In the genomic region with DNA sequence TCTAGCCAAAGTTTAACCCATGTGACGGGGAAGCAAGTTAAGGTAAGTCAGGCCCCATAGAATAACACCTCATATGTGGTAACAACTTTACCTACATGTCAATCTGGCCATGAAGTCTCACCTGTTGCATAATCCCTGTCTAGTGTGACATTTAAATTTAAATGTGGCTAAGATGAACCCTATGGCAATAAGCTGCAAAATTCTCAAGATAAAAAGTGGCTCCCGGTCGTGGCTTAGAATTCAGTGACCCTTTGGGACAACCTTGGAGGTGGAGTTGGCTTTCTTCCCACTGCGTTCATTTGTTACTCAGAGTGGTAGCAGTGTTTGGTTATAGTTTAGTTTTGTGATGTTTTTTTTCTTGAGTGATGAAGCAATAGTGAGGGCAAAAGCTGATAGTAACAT, we compare ENCODE assay signal across 8 cellular contexts.
DNase-seq lines count a peak whose midpoint lies in the region; ATAC-seq and TF ChIP-seq lines count a peak whose summit lies in the region.
"Had no signal": no experiment of that assay in that cellular context is flagged by ENCODE, and none has a peak within 500 bp of the region (broad histone marks: within the 10 kb centered on the region; RNA-seq: fewer than 3 reads in every experiment).

No MANE protein-coding gene starts in this region.

- peak overlapping the region in 1 of 2 experiments; percentile 11; a peak in 1 of 4 replicates for H4K8ac ChIP-seq in IMR-90 (ENCODE audit: low read depth in 2 of 2, low read length in 2 of 2)

- no peak overlapping the region for H2BK120ac ChIP-seq in IMR-90 (ENCODE audit: low read depth, low read length)

- H3K18ac ChIP-seq in IMR-90 (ENCODE audit: low read depth, low read length) = peak overlapping the region; percentile 74

- H4K91ac ChIP-seq in IMR-90 (ENCODE audit: insufficient read depth, low read depth, low read length) = no peak overlapping the region

- peaks cover 12% of the 10 kb centered on the region; the same call in 1 of the 2 replicates for H4K20me1 ChIP-seq in IMR-90 (ENCODE audit: insufficient read depth, low read length)

- H3K36me3 Mint-ChIP-seq in activated naive CD4-positive, alpha-beta T cell treated with anti-CD3 and anti-CD28 coated beads, Interleukin-2, amount 10 ng/mL, durations not matched to agents 7 days and 5 days = peaks cover 56% of the 10 kb centered on the region
- H3K36me3 Mint-ChIP-seq in stimulated activated memory B cell treated with anti-CD40 and anti-IgM and Interleukin-4, amounts not matched to agents 10 μg/mL and 1 μg/mL and 100 μg/mL, for 72 hours = peaks cover 49% of the 10 kb centered on the region

- peak overlapping the region; percentile 95 for H3K27ac Mint-ChIP-seq in activated naive CD4-positive, alpha-beta T cell treated with anti-CD3 and anti-CD28 coated beads, Interleukin-2, amount 10 ng/mL, durations not matched to agents 7 days and 5 days
- peak overlapping the region; percentile 90 for H3K27ac Mint-ChIP-seq in stimulated activated memory B cell treated with anti-CD40 and anti-IgM and Interleukin-4, amounts not matched to agents 10 μg/mL and 1 μg/mL and 100 μg/mL, for 72 hours

- peaks cover 91% of the 10 kb centered on the region for H3K4me1 Mint-ChIP-seq in activated naive CD4-positive, alpha-beta T cell treated with anti-CD3 and anti-CD28 coated beads, Interleukin-2, amount 10 ng/mL, durations not matched to agents 7 days and 5 days
- peaks cover 78% of the 10 kb centered on the region for H3K4me1 Mint-ChIP-seq in stimulated activated memory B cell treated with anti-CD40 and anti-IgM and Interleukin-4, amounts not matched to agents 10 μg/mL and 1 μg/mL and 100 μg/mL, for 72 hours

- H3K9me3 Mint-ChIP-seq in activated naive CD4-positive, alpha-beta T cell treated with anti-CD3 and anti-CD28 coated beads, Interleukin-2, amount 10 ng/mL, durations not matched to agents 7 days and 5 days = no peaks in the 10 kb centered on the region
- peaks cover 2% of the 10 kb centered on the region for H3K9me3 Mint-ChIP-seq in stimulated activated memory B cell treated with anti-CD40 and anti-IgM and Interleukin-4, amounts not matched to agents 10 μg/mL and 1 μg/mL and 100 μg/mL, for 72 hours

- WGBS in IMR-90 (ENCODE audit: extremely low coverage in 2 of 2, insufficient read length in 1 of 2), 2 experiments = no CpG with 5 or more reads among the region's 4 CpGs

- ATAC-seq in IMR-90 (ENCODE audit: low read depth) = no peak
- peak in 1 of 2 donors; percentile 42 for ATAC-seq in left cardiac atrium
- ATAC-seq in stimulated activated memory B cell treated with anti-CD40 and anti-IgM and Interleukin-4, amounts not matched to agents 10 μg/mL and 1 μg/mL and 100 μg/mL, for 72 hours = no peak

- peak overlapping the region; percentile 54; the same call in 1 of the 2 replicates for H3K27ac ChIP-seq in IMR-90 (ENCODE audit: insufficient read depth, low read length)
- H3K27ac ChIP-seq: SJCRH30 had no signal

- peak overlapping the region; percentile 31; the same call in 1 of the 2 replicates for H2AK5ac ChIP-seq in IMR-90 (ENCODE audit: low read depth, low read length)

- no peaks in the 10 kb centered on the region for H3K27me3 ChIP-seq in IMR-90 (ENCODE audit: control insufficient read depth, insufficient read depth, low read length)
- H3K27me3 ChIP-seq: SJCRH30 had no signal

- H4K5ac ChIP-seq in IMR-90 (ENCODE audit: low read depth, low read length) = peak overlapping the region; percentile 83; the same call in 1 of the 2 replicates

- BruUV-seq in IMR-90 (replicated peaks; lab: Mats Ljungman, UMichigan) = no TSS peak

- no peak for TF ChIP-seq RAD21 in IMR-90 (IDR thresholded peaks at IDR 0.05; ENCODE audit: low read length)

- H3K4me3 Mint-ChIP-seq in activated naive CD4-positive, alpha-beta T cell treated with anti-CD3 and anti-CD28 coated beads, Interleukin-2, amount 10 ng/mL, durations not matched to agents 7 days and 5 days = peak overlapping the region; percentile 64
- H3K4me3 Mint-ChIP-seq in stimulated activated memory B cell treated with anti-CD40 and anti-IgM and Interleukin-4, amounts not matched to agents 10 μg/mL and 1 μg/mL and 100 μg/mL, for 72 hours = peak overlapping the region; percentile 47

- peaks cover 34 to 73% of the 10 kb centered on the region in 2 experiments for H3K79me1 ChIP-seq in IMR-90 (ENCODE audit: low read depth in 1 of 2, low read length in 2 of 2)

- peaks cover 14% of the 10 kb centered on the region for H3K4me1 ChIP-seq in IMR-90 (ENCODE audit: control insufficient read depth, insufficient read depth, low read length)
- H3K4me1 ChIP-seq: SJCRH30 had no signal

- no peak overlapping the region for H2AFZ ChIP-seq in IMR-90 (replicated peaks; ENCODE audit: low read length, poor library complexity)

- peak overlapping the region; percentile 42; the same call in 1 of the 3 replicates for H2BK15ac ChIP-seq in IMR-90 (ENCODE audit: low read depth, low read length)

- dilution Hi-C loops in IMR-90 (cut with HindIII; ENCODE audit: low sequenced_read_pairs, unreplicated experiment) = no loop called here

- no peak for TF ChIP-seq POLR2A in IMR-90 (IDR thresholded peaks at IDR 0.05; ENCODE audit: low read depth, low read length)

- POLR2A ChIA-PET in IMR-90 (lab: Charles Lee; ENCODE audit: unreplicated experiment) = interaction anchor here (0.6 kb wide), 1 partner anchor 76 kb away, joined by 3 read pairs; no protein-coding TSS in a partner anchor

- peak overlapping the region; percentile 95 for H2BK5ac ChIP-seq in IMR-90 (ENCODE audit: low read depth, low read length, poor library complexity, severe bottlenecking)

- H3K4me3 ChIP-seq in IMR-90 (ENCODE audit: insufficient read depth, low read depth, low read length) = no peak overlapping the region
- H3K4me3 ChIP-seq: SJCRH30 had no signal

- intact Hi-C loops in IMR-90 (cut with micrococcal nuclease) (loop anchor here (2.0 kb wide), 1 partner anchor 57 kb away; no protein-coding TSS in a partner anchor), left cardiac atrium (cut with DNase I) (loop anchor here in 1 of 2 donors (5.0 kb wide), 1 partner anchor 90 kb away; a partner anchor contains a TSS)

- peak overlapping the region; percentile 50; the same call in 1 of the 2 replicates for H3K14ac ChIP-seq in IMR-90 (replicated peaks; ENCODE audit: low read depth, low read length)

- TF ChIP-seq CTCF in IMR-90 (conservative IDR thresholded peaks at IDR 0.05; ENCODE audit: low read depth, low read length) = no peak

- peaks cover 4% of the 10 kb centered on the region for H3K36me3 ChIP-seq in IMR-90 (ENCODE audit: control insufficient read depth, insufficient read depth, low read length)
- H3K36me3 ChIP-seq: SJCRH30 had no signal

- in situ Hi-C loops in IMR-90 (cut with MboI; ENCODE audit: low sequenced_read_pairs) = no loop called here

- peak overlapping the region; percentile 52; the same call in 1 of the 2 replicates for H2BK20ac ChIP-seq in IMR-90 (ENCODE audit: low read depth, low read length)

- peak overlapping the region; percentile 99 for H3K4me2 ChIP-seq in IMR-90 (ENCODE audit: low read depth, low read length)

- no peak overlapping the region for H2AK9ac ChIP-seq in IMR-90 (replicated peaks; ENCODE audit: low read depth, low read length, poor library complexity)

- H3K4ac ChIP-seq in IMR-90 (ENCODE audit: low read depth, low read length) = no peak overlapping the region

- H3K56ac ChIP-seq in IMR-90 (ENCODE audit: extremely low read depth, insufficient read depth, low read length) = no peak overlapping the region; the same call in 1 of the 2 replicates

- DNase-seq in IMR-90 (peak; percentile 34), left cardiac atrium (peak; percentile 29), AG08395 (ENCODE audit: low spot score) (no peak), ecto neural progenitor cell (ENCODE audit: low spot score) (no peak), NCI-H2196 (lab: John Stamatoyannopoulos, UW; ENCODE audit: unreplicated experiment) (no peak)
- DNase-seq in activated naive CD4-positive, alpha-beta T cell treated with anti-CD3 and anti-CD28 coated beads, Interleukin-2, amount 10 ng/mL, durations not matched to agents 7 days and 5 days = no peak
- DNase-seq: SJCRH30 had no signal

- no peaks in the 10 kb centered on the region for H3K9me3 ChIP-seq in IMR-90 (ENCODE audit: control insufficient read depth, insufficient read depth, low read length)
- H3K9me3 ChIP-seq: SJCRH30 had no signal

- H3K27me3 Mint-ChIP-seq in activated naive CD4-positive, alpha-beta T cell treated with anti-CD3 and anti-CD28 coated beads, Interleukin-2, amount 10 ng/mL, durations not matched to agents 7 days and 5 days = no peaks in the 10 kb centered on the region
- H3K27me3 Mint-ChIP-seq in stimulated activated memory B cell treated with anti-CD40 and anti-IgM and Interleukin-4, amounts not matched to agents 10 μg/mL and 1 μg/mL and 100 μg/mL, for 72 hours = no peaks in the 10 kb centered on the region

- peak overlapping the region; percentile 72; the same call in 1 of the 2 replicates for H3K23ac ChIP-seq in IMR-90 (ENCODE audit: low read depth, low read length)

- CTCF ChIA-PET in IMR-90 (lab: Yijun Ruan, JAX) = no interaction called here
- CTCF ChIA-PET in activated naive CD4-positive, alpha-beta T cell treated with anti-CD3 and anti-CD28 coated beads, Interleukin-2, amount 10 ng/mL, durations not matched to agents 7 days and 5 days (lab: Charles Lee) = interaction anchor here (0.7 to 2.0 kb wide), 7 partner anchors 9 to 95 kb away, joined by 3 to 9 read pairs (median 7); no protein-coding TSS in a partner anchor

- H3K9ac ChIP-seq in IMR-90 (ENCODE audit: low read depth, low read length) = no peak overlapping the region

- H3K9me1 ChIP-seq in IMR-90 (ENCODE audit: insufficient read depth, low read length) = peaks cover 18% of the 10 kb centered on the region

TF ChIP-seq in IMR-90, 13 proteins besides CTCF, POLR2A, EP300 and RAD21:
- TF ChIP-seq CEBPB (IDR thresholded peaks at IDR 0.05; ENCODE audit: low read depth, low read length) = peak; percentile 83
- TF ChIP-seq RCOR1 (IDR thresholded peaks at IDR 0.05; ENCODE audit: insufficient replicate concordance, low read length) = no peak

Comparison
In these comparisons a context has a peak if more than half of its experiments do, and no peak if none do; other contexts are left out.
1. DNase-seq: peak in IMR-90 (single experiment) and left cardiac atrium (single experiment); none in activated naive CD4-positive, alpha-beta T cell treated with anti-CD3 and anti-CD28 coated beads, Interleukin-2, amount 10 ng/mL, durations not matched to agents 7 days and 5 days (single experiment), AG08395 (single experiment), ecto neural progenitor cell (single experiment) and NCI-H2196 (single experiment).